ENCODE assay signal across 8 cellular contexts in genomic region chr6:136822379-136823127, GRCh38. TPM values are rescaled to one million over a fixed set of nuclear protein-coding genes. Genes with fewer than 3 reads are reported as not detected.
DNase-seq lines count a peak whose midpoint lies in the region; ATAC-seq, FAIRE-seq and TF ChIP-seq lines count a peak whose summit lies in the region.

Gene PEX7 (plus strand): TSS chr6:136822592. CDS start chr6:136822666, 74 bp downstream.

- TF ChIP-seq CTCF in adrenal gland (IDR thresholded peaks at IDR 0.05) (peak in 5 of 6 experiments; percentile 41 to 72 (median 64)), heart right ventricle (IDR thresholded peaks at IDR 0.05) (peak; percentile 48 to 82 (median 70)), type B pancreatic cell (conservative IDR thresholded peaks at IDR 0.05) (peak; percentile 87)

- peaks cover 20% of the 10 kb centered on the region for H3K36me3 Mint-ChIP-seq in type B pancreatic cell

- no peaks in the 10 kb centered on the region for H3K9me3 ChIP-seq in adrenal gland (replicated peaks in 1 of 3)
- no peaks in the 10 kb centered on the region for H3K9me3 ChIP-seq in heart right ventricle

- ATAC-seq in HG02798 (IDR thresholded peaks at IDR 0.05; ENCODE audit: poor library complexity, unreplicated experiment) (peak; percentile 97), heart right ventricle (peak; percentile 93 to 98 (median 95))

- TF ChIP-seq POLR2A in GM12891 (IDR thresholded peaks at IDR 0.05; ENCODE audit: low read depth, low read length) = peak; percentile 88
- TF ChIP-seq POLR2A in adrenal gland (IDR thresholded peaks at IDR 0.05) = peak; percentile 73 to 81

- H3K9me3 Mint-ChIP-seq in type B pancreatic cell = no peaks in the 10 kb centered on the region

- peaks cover 6% of the 10 kb centered on the region for H3K4me1 Mint-ChIP-seq in type B pancreatic cell (ENCODE audit: unreplicated experiment)

- no peaks in the 10 kb centered on the region for H3K27me3 ChIP-seq in adrenal gland
- H3K27me3 ChIP-seq in heart right ventricle = no peaks in the 10 kb centered on the region

- peak within 1 kb of the TSS; percentile 94 for H3K4me3 Mint-ChIP-seq in type B pancreatic cell

- peaks cover 2% of the 10 kb centered on the region for H3K27me3 Mint-ChIP-seq in type B pancreatic cell

- 0 to 1% (median 0%) methylated on average over 11 to 78 of the region's 78 CpGs for WGBS in adrenal gland, 4 donors
- WGBS in heart right ventricle, 2 donors = 0 to 1% methylated on average over 75 to 78 of the region's 78 CpGs

- peaks cover 5 to 10% of the 10 kb centered on the region in 2 donors for H3K4me1 ChIP-seq in adrenal gland (replicated peaks in 1 of 2)
- H3K4me1 ChIP-seq in heart right ventricle = peaks cover 4 to 47% (median 17%) of the 10 kb centered on the region in 9 donors

- H3K4me3 ChIP-seq in adrenal gland = peak within 1 kb of the TSS; percentile 32 to 81 (median 38)
- peak within 1 kb of the TSS; percentile 34 to 82 (median 70) for H3K4me3 ChIP-seq in heart right ventricle

- peak within 1 kb of the TSS; percentile 94 for H3K27ac Mint-ChIP-seq in type B pancreatic cell

- H3K36me3 ChIP-seq in adrenal gland (replicated peaks in 1 of 2) (peaks cover 0 to 11% of the 10 kb centered on the region in 2 donors), heart right ventricle (peaks cover 0 to 21% (median 0%) of the 10 kb centered on the region in 9 donors)

- peak; percentile 72 for DNase-seq in GM12891 (ENCODE audit: insufficient read length, low spot score)
- peak; percentile 85 to 99 (median 98) for DNase-seq in NCI-H1417 (lab: John Stamatoyannopoulos, UW)
- DNase-seq in SW480 (ENCODE audit: low spot score) = peak; percentile 83
- DNase-seq in adrenal gland = peak; percentile 91 to 96 (median 93)
- peak; percentile 88 to 93 for DNase-seq in heart right ventricle
- DNase-seq in pons (ENCODE audit: low spot score) = peak; percentile 94
- DNase-seq in type B pancreatic cell (ENCODE audit: extremely low spot score, unreplicated experiment) = peak; percentile 94

- H3K27ac ChIP-seq in adrenal gland (peak within 1 kb of the TSS; percentile 59 to 98 (median 93)), heart right ventricle (peak within 1 kb of the TSS; percentile 84 to 98 (median 93))

- intact Hi-C loops in adrenal gland (cut with DNase I) (no loop called here), heart right ventricle (cut with DNase I) (no loop called here)

- peak; percentile 98 for FAIRE-seq in GM12891 (lab: Jason Lieb, UNC)

TF ChIP-seq in GM12891, 5 proteins besides CTCF, POLR2A, EP300 and RAD21:
- peak; percentile 52; the same call in 1 of the 2 replicates for TF ChIP-seq TAF1 (IDR thresholded peaks at IDR 0.05; ENCODE audit: low read depth, low read length)
- TF ChIP-seq POU2F2 (IDR thresholded peaks at IDR 0.05; ENCODE audit: low read depth, low read length) = no peak
- TF ChIP-seq PAX5 (IDR thresholded peaks at IDR 0.05; ENCODE audit: insufficient read depth, low read length, severe bottlenecking) = peak; percentile 6
- peak; percentile 73 for TF ChIP-seq SPI1 (IDR thresholded peaks at IDR 0.05; ENCODE audit: low read depth, low read length)
- peak; percentile 80 for TF ChIP-seq POLR2AphosphoS5 (IDR thresholded peaks at IDR 0.05; ENCODE audit: low read depth, low read length)

RNA-seq across cellular contexts. Expression of gene PEX7, which starts in this region (rescaled TPM):
- 6.8 TPM for polyA plus RNA-seq in GM12891 (2012; ENCODE audit: low read depth, missing spikeins)
- total RNA-seq in adrenal gland (10 to 100 TPM; 14.1 to 43.3 (median 23.8) TPM), heart right ventricle (10 to 100 TPM; 10.1 to 20.6 (median 16.9) TPM), type B pancreatic cell (ENCODE audit: low replicate concordance) (5.4 and 7.1 TPM in 2 replicates)
- polyA plus RNA-seq in adrenal gland (10 to 100 TPM in 1 of 3 donors, 1 to 10 TPM in 2; 4.8 to 27.2 (median 5.5) TPM), heart right ventricle (1 to 10 TPM; 2.9 to 5.6 TPM)

Comparison
In these comparisons a context has a peak if more than half of its experiments do, and no peak if none do; other contexts are left out.
1. Peak in every context shown above with its lines: DNase-seq, ATAC-seq, H3K4me3 ChIP-seq and H3K27ac ChIP-seq.